8 cellular contexts compared by ENCODE assay signal in the genomic region with DNA sequence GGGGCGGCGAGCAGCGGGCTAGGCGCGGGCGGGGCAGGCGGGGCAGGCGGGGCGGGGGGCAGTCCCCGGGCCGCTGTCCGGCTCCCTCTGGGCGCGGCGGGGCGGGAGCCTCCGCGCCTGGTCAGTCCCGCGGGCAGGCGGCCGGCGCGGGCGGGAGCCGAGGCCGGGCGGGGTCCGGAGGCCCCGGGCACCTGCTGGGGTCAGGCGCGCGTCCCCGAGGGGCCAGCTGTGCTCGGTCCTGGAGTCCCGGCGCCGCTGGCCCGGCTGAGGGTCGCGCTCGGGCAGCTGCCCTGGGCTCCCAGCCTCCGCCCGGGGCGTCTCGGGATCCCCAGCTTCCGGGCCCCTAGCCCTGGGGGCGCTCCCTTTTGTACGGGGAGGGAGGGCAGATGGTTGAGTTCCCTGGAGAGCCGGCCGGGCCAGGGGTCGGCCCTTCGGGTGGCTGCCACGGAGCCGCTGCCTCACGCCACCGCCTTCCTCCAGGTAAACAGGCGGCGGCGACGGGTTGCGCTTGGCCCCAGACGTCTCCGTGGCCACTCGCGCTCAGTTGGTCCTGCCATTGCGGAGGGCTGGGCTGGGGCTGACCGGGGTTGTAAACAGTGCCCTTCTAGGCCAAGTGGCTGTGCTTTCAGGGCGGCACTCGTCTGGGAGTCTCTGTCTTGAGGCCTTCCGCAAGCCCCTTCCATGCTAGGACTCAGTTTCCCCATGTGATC. TPM values are rescaled to one million over a fixed set of nuclear protein-coding genes. Genes with fewer than 3 reads are reported as not detected.
DNase-seq lines count a peak whose midpoint lies in the region; ATAC-seq and TF ChIP-seq lines count a peak whose summit lies in the region.

No MANE protein-coding gene starts in this region.

- H3K4me1 ChIP-seq in HCT116 (ENCODE audit: control insufficient read depth in 1 of 2, insufficient read depth in 2 of 2, low read length in 2 of 2) (peaks cover 7 to 20% of the 10 kb centered on the region in 2 experiments; a peak in 3 of 4 replicates), MM.1S (ENCODE audit: low read length) (peaks cover 14% of the 10 kb centered on the region), hepatocyte (ENCODE audit: insufficient read depth) (peaks cover 11% of the 10 kb centered on the region), skeletal muscle satellite cell (ENCODE audit: control insufficient read depth, insufficient read depth, low read length) (peaks cover 13% of the 10 kb centered on the region)

- WGBS in hepatocyte (ENCODE audit: low lambda C conversion rate, missing lambda C conversion rate), result 2% methylated on average over 37 of the region's 71 CpGs

- peaks cover 39% of the 10 kb centered on the region for H3K79me2 ChIP-seq in HCT116 (ENCODE audit: insufficient read depth, low read length)
- H3K79me2 ChIP-seq in MM.1S (ENCODE audit: low read length), result peaks cover 29% of the 10 kb centered on the region
- H3K79me2 ChIP-seq in hepatocyte, result peaks cover 51% of the 10 kb centered on the region

- H3K27ac ChIP-seq in HCT116 (ENCODE audit: low read depth, low read length) (peak overlapping the region; percentile 70; the same call in 1 of the 2 replicates), MM.1S (ENCODE audit: low read length) (no peak overlapping the region), hepatocyte (peak overlapping the region; percentile 94)

- peak overlapping the region; percentile 84 for H3K27ac Mint-ChIP-seq in activated naive CD8-positive, alpha-beta T cell treated with anti-CD3 and anti-CD28 coated beads, Interleukin-2, amount 10 ng/mL, durations not matched to agents 7 days and 5 days

- peak overlapping the region; percentile 91 for H3K4me3 Mint-ChIP-seq in activated naive CD8-positive, alpha-beta T cell treated with anti-CD3 and anti-CD28 coated beads, Interleukin-2, amount 10 ng/mL, durations not matched to agents 7 days and 5 days

- H3K27me3 Mint-ChIP-seq in activated naive CD8-positive, alpha-beta T cell treated with anti-CD3 and anti-CD28 coated beads, Interleukin-2, amount 10 ng/mL, durations not matched to agents 7 days and 5 days, result peaks cover 22% of the 10 kb centered on the region

- CTCF ChIA-PET in HCT116 (lab: Charles Lee), result no interaction called here

- TF ChIP-seq RAD21 in HCT116 (IDR thresholded peaks at IDR 0.05; ENCODE audit: low read depth), result no peak

- H3K27me3 ChIP-seq in HCT116 (ENCODE audit: insufficient read depth, low read length), result no peaks in the 10 kb centered on the region
- no peaks in the 10 kb centered on the region for H3K27me3 ChIP-seq in MM.1S (replicated peaks; ENCODE audit: insufficient read depth, low read length)
- no peaks in the 10 kb centered on the region for H3K27me3 ChIP-seq in hepatocyte
- H3K27me3 ChIP-seq in skeletal muscle satellite cell (ENCODE audit: control insufficient read depth, insufficient read depth, low read length), result peaks cover 32% of the 10 kb centered on the region

- H3K4me3 ChIP-seq in GM12865 (ENCODE audit: low read depth, low read length), result peak overlapping the region; percentile 82
- peak overlapping the region; percentile 57 to 89 for H3K4me3 ChIP-seq in HCT116 (replicated peaks in 1 of 2; ENCODE audit: low read depth in 1 of 2, low read length in 2 of 2)
- H3K4me3 ChIP-seq in MM.1S (ENCODE audit: low read length), result peak overlapping the region; percentile 81
- H3K4me3 ChIP-seq in hepatocyte, result peak overlapping the region; percentile 61
- H3K4me3 ChIP-seq in skeletal muscle satellite cell (ENCODE audit: low read length), result peak overlapping the region; percentile 95

- intact Hi-C loops in HCT116 (cut with micrococcal nuclease), result no loop called here

- no peaks in the 10 kb centered on the region for H3K9me3 Mint-ChIP-seq in activated naive CD8-positive, alpha-beta T cell treated with anti-CD3 and anti-CD28 coated beads, Interleukin-2, amount 10 ng/mL, durations not matched to agents 7 days and 5 days

- H4K20me1 ChIP-seq in HCT116 (ENCODE audit: insufficient read depth) (no peaks in the 10 kb centered on the region), MM.1S (ENCODE audit: insufficient read depth, low read length) (no peaks in the 10 kb centered on the region), hepatocyte (ENCODE audit: insufficient read depth, poor library complexity, severe bottlenecking) (peaks cover 14% of the 10 kb centered on the region)

- peaks cover 29% of the 10 kb centered on the region for H3K4me1 Mint-ChIP-seq in activated naive CD8-positive, alpha-beta T cell treated with anti-CD3 and anti-CD28 coated beads, Interleukin-2, amount 10 ng/mL, durations not matched to agents 7 days and 5 days

- peak; percentile 32 for DNase-seq in GM12865 (ENCODE audit: low read depth)
- no peak for DNase-seq in HCT116 (ENCODE audit: low read depth, low spot score)
- DNase-seq in MM.1S, result peak; percentile 16
- DNase-seq in activated naive CD8-positive, alpha-beta T cell treated with anti-CD3 and anti-CD28 coated beads, Interleukin-2, amount 10 ng/mL, durations not matched to agents 7 days and 5 days, result peak; percentile 58
- no peak for DNase-seq in hepatocyte (ENCODE audit: low spot score)
- DNase-seq in NCI-H2081 treated with DMSO at 0.1 percent for 48 hours (lab: John Stamatoyannopoulos, UW), result no peak

- no TSS peak for BruUV-seq in HCT116 (replicated peaks; lab: Mats Ljungman, UMichigan)

- TF ChIP-seq CTCF in GM12865 (IDR thresholded peaks at IDR 0.05; ENCODE audit: insufficient read depth, low read depth, low read length, missing control alignments) (no peak), HCT116 (IDR thresholded peaks at IDR 0.05 in 2 of 3, conservative IDR thresholded peaks at IDR 0.05 in 1 of 3; ENCODE audit: borderline replicate concordance in 1 of 3, insufficient read depth in 1 of 3, low read depth in 2 of 3, low read length in 2 of 3) (no peak), MM.1S (IDR thresholded peaks at IDR 0.05; ENCODE audit: low read length) (no peak), hepatocyte (IDR thresholded peaks at IDR 0.05; ENCODE audit: poor library complexity) (no peak)

- peaks cover 7% of the 10 kb centered on the region for H3K36me3 Mint-ChIP-seq in activated naive CD8-positive, alpha-beta T cell treated with anti-CD3 and anti-CD28 coated beads, Interleukin-2, amount 10 ng/mL, durations not matched to agents 7 days and 5 days

- RAD21 ChIA-PET in HCT116 (lab: Charles Lee; ENCODE audit: low non-redundant PET in 1 of 2, low total read pairs in 2 of 2, uncharacterized antibody in 2 of 2, unreplicated experiment in 2 of 2), result no interaction called here

- H3K9me2 ChIP-seq in HCT116 (ENCODE audit: insufficient read depth), result no peaks in the 10 kb centered on the region
- no peaks in the 10 kb centered on the region for H3K9me2 ChIP-seq in MM.1S (replicated peaks; ENCODE audit: insufficient read depth, low read length)
- no peaks in the 10 kb centered on the region for H3K9me2 ChIP-seq in hepatocyte (replicated peaks; ENCODE audit: insufficient read depth)

- H3K4me2 ChIP-seq in HCT116 (ENCODE audit: low read length) (peak overlapping the region; percentile 93), MM.1S (ENCODE audit: low read depth, low read length) (peak overlapping the region; percentile 99), hepatocyte (peak overlapping the region; percentile 87), skeletal muscle satellite cell (ENCODE audit: low read length) (peak overlapping the region; percentile 92)

- TF ChIP-seq POLR2A in HCT116 (IDR thresholded peaks at IDR 0.05; ENCODE audit: borderline replicate concordance, extremely low read depth, insufficient read depth, insufficient read length), result no peak

- H3K9ac ChIP-seq in HCT116 (ENCODE audit: low read length), result peak overlapping the region; percentile 63
- peak overlapping the region; percentile 59; the same call in 1 of the 2 replicates for H3K9ac ChIP-seq in MM.1S (ENCODE audit: low read length)
- H3K9ac ChIP-seq in skeletal muscle satellite cell (ENCODE audit: low read depth, low read length), result peak overlapping the region; percentile 88

- POLR2A ChIA-PET in HCT116 (lab: Charles Lee), result no interaction called here
- POLR2A ChIA-PET in activated naive CD8-positive, alpha-beta T cell treated with anti-CD3 and anti-CD28 coated beads, Interleukin-2, amount 10 ng/mL, durations not matched to agents 7 days and 5 days (lab: Charles Lee), result interaction anchor here (0.6 to 2.0 kb wide), 3 partner anchors 12 to 141 kb away, joined by 3 to 4 read pairs (median 3); a partner anchor contains a TSS

- ATAC-seq in HCT116, result peak; percentile 75
- peak; percentile 31 for ATAC-seq in activated naive CD8-positive, alpha-beta T cell treated with anti-CD3 and anti-CD28 coated beads, Interleukin-2, amount 10 ng/mL, durations not matched to agents 7 days and 5 days (ENCODE audit: low read depth)
- ATAC-seq in GM18873 (IDR thresholded peaks at IDR 0.05; ENCODE audit: low FRiP score, unreplicated experiment), result no peak

- H2AFZ ChIP-seq in HCT116 (ENCODE audit: low read depth, low read length, poor library complexity, severe bottlenecking), result no peak overlapping the region
- H2AFZ ChIP-seq in MM.1S (ENCODE audit: low read length), result peak overlapping the region; percentile 59
- peak overlapping the region; percentile 72 for H2AFZ ChIP-seq in hepatocyte

- H3F3A ChIP-seq in MM.1S (ENCODE audit: insufficient read depth, low read length), result no peaks in the 10 kb centered on the region; the same call in 1 of the 2 replicates

- H3K9me3 ChIP-seq in HCT116 (ENCODE audit: control insufficient read depth in 1 of 2, insufficient read depth in 1 of 2, low read depth in 1 of 2, low read length in 2 of 2) (no peaks in the 10 kb centered on the region), MM.1S (replicated peaks; ENCODE audit: insufficient read depth, low read length) (no peaks in the 10 kb centered on the region), hepatocyte (ENCODE audit: low read depth) (no peaks in the 10 kb centered on the region), skeletal muscle satellite cell (replicated peaks; ENCODE audit: low read length) (no peaks in the 10 kb centered on the region)

- H3K36me3 ChIP-seq in HCT116 (ENCODE audit: control insufficient read depth in 1 of 2, insufficient read depth in 2 of 2, low read length in 2 of 2) (peaks cover 4 to 8% of the 10 kb centered on the region in 2 experiments; a peak in 1 of 4 replicates), MM.1S (replicated peaks; ENCODE audit: insufficient read depth, low read length) (no peaks in the 10 kb centered on the region), hepatocyte (replicated peaks; ENCODE audit: insufficient read depth, low read depth) (no peaks in the 10 kb centered on the region), skeletal muscle satellite cell (ENCODE audit: insufficient read depth, low read length) (peaks cover 17% of the 10 kb centered on the region)

RNA-seq across cellular contexts. Expression of a gene that starts 0.5 kb away (rescaled TPM):
- total RNA-seq in HCT116 (2021; ENCODE audit: unreplicated experiment), result 5.6 TPM
- 1.9 and 2.4 TPM in 2 replicates for polyA plus RNA-seq in HCT116 (2012)
- total RNA-seq in activated naive CD8-positive, alpha-beta T cell treated with anti-CD3 and anti-CD28 coated beads, Interleukin-2, amount 10 ng/mL, durations not matched to agents 7 days and 5 days, result 10 to 100 TPM in 1 of 2 experiments, 1 to 10 TPM in 1; 9.8 to 10.5 TPM
- total RNA-seq in hepatocyte, result 21.0 and 21.3 TPM in 2 replicates
- 5.3 and 6.1 TPM in 2 replicates for polyA plus RNA-seq in hepatocyte
- total RNA-seq in skeletal muscle satellite cell (2012; rRNA removed), result 3.8 and 4.4 TPM in 2 replicates

RNA-seq across cellular contexts. Expression of a gene that starts 53.7 kb away (rescaled TPM):
- total RNA-seq in HCT116 (2021; ENCODE audit: unreplicated experiment) (7.6 TPM), hepatocyte (22.1 and 22.4 TPM in 2 replicates)
- polyA plus RNA-seq in HCT116 (2012), result 4.2 and 7.3 TPM in 2 replicates
- total RNA-seq in activated naive CD8-positive, alpha-beta T cell treated with anti-CD3 and anti-CD28 coated beads, Interleukin-2, amount 10 ng/mL, durations not matched to agents 7 days and 5 days, result 1 to 10 TPM; 4.8 to 5.1 TPM
- polyA plus RNA-seq in hepatocyte, result 13.1 and 17.0 TPM in 2 replicates
- total RNA-seq in skeletal muscle satellite cell (2012; rRNA removed), result 0.66 and 2.3 TPM in 2 replicates

RNA-seq across cellular contexts. Expression of a gene that starts 56.1 kb away (rescaled TPM):
- total RNA-seq in HCT116 (2021; ENCODE audit: unreplicated experiment) (15.4 TPM), hepatocyte (13.7 and 16.4 TPM in 2 replicates)
- 3.2 and 4.3 TPM in 2 replicates for polyA plus RNA-seq in HCT116 (2012)
- total RNA-seq in activated naive CD8-positive, alpha-beta T cell treated with anti-CD3 and anti-CD28 coated beads, Interleukin-2, amount 10 ng/mL, durations not matched to agents 7 days and 5 days, result 10 to 100 TPM; 23.0 to 29.4 TPM
- 11.1 and 14.9 TPM in 2 replicates for polyA plus RNA-seq in hepatocyte
- total RNA-seq in skeletal muscle satellite cell (2012; rRNA removed), result 10.7 and 12.4 TPM in 2 replicates

Comparison
In these comparisons a context has a peak if more than half of its experiments do, and no peak if none do; other contexts are left out.
1. DNase-seq: peak in GM12865 (single experiment), MM.1S (single experiment) and activated naive CD8-positive, alpha-beta T cell treated with anti-CD3 and anti-CD28 coated beads, Interleukin-2, amount 10 ng/mL, durations not matched to agents 7 days and 5 days (single experiment); none in HCT116 (single experiment), hepatocyte (single experiment) and NCI-H2081 treated with DMSO at 0.1 percent for 48 hours (single experiment).
2. Peak in every context shown above with its lines, with median percentiles within 50 percentile points of each other: H3K4me3 ChIP-seq, H3K4me2 ChIP-seq and H3K9ac ChIP-seq.